Comparison of ENCODE assay signal across 8 cellular contexts in the genomic region with DNA sequence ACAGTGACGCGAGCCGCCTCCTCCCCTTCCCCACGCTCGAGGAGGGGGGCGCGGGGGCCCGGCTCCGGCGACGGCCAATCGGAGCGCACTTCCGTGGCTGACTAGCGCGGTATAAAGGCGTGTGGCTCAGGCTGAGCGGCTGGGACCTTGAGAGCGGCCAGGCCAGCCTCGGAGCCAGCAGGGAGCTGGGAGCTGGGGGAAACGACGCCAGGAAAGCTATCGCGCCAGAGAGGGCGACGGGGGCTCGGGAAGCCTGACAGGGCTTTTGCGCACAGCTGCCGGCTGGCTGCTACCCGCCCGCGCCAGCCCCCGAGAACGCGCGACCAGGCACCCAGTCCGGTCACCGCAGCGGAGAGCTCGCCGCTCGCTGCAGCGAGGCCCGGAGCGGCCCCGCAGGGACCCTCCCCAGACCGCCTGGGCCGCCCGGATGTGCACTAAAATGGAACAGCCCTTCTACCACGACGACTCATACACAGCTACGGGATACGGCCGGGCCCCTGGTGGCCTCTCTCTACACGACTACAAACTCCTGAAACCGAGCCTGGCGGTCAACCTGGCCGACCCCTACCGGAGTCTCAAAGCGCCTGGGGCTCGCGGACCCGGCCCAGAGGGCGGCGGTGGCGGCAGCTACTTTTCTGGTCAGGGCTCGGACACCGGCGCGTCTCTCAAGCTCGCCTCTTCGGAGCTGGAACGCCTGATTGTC. TPM values are rescaled to one million over a fixed set of nuclear protein-coding genes. Genes with fewer than 3 reads are reported as not detected.
DNase-seq lines count a peak whose midpoint lies in the region; ATAC-seq, FAIRE-seq and TF ChIP-seq lines count a peak whose summit lies in the region.

A gene (plus strand): TSS at position 142 of the 703 bp plus-strand sequence. CDS start 286 bp downstream, at position 428.

- no peak within 1 kb of the TSS for H2BK120ac ChIP-seq in H1 (replicated peaks; ENCODE audit: low read depth, low read length)
- peak within 1 kb of the TSS; percentile 93 for H2BK120ac ChIP-seq in mesenchymal stem cell (ENCODE audit: low read depth, low read length)

- no peaks in the 10 kb centered on the region for H3K79me1 ChIP-seq in H1 (ENCODE audit: low read depth, low read length)
- H3K79me1 ChIP-seq in mesenchymal stem cell (replicated peaks; ENCODE audit: low read length, poor library complexity, severe bottlenecking): no peaks in the 10 kb centered on the region

- H3K36me3 ChIP-seq in BLaER1: no peaks in the 10 kb centered on the region
- H3K36me3 ChIP-seq in H1 (ENCODE audit: control insufficient read depth in 2 of 4, insufficient read depth in 4 of 4, low read length in 3 of 4): no peaks in the 10 kb centered on the region
- peaks cover 0 to 3% of the 10 kb centered on the region in 2 experiments for H3K36me3 ChIP-seq in mesenchymal stem cell (ENCODE audit: control insufficient read depth in 1 of 2, insufficient read depth in 2 of 2, low read depth in 1 of 2, low read length in 2 of 2)

- no peak within 1 kb of the TSS for H4K5ac ChIP-seq in H1 (ENCODE audit: insufficient read length, low read depth, low read length)

- H3K56ac ChIP-seq in H1 (replicated peaks; ENCODE audit: insufficient read length, low read depth, low read length): no peak within 1 kb of the TSS

- H3K27ac ChIP-seq in BLaER1 (peak within 1 kb of the TSS; percentile 95), H1 (ENCODE audit: low read depth, low read length) (no peak within 1 kb of the TSS), mesenchymal stem cell (ENCODE audit: low read length, poor library complexity, severe bottlenecking) (peak within 1 kb of the TSS; percentile 91)

- H3K14ac ChIP-seq in H1 (ENCODE audit: insufficient read length) (no peak within 1 kb of the TSS), mesenchymal stem cell (ENCODE audit: low read length in 2 of 2) (peak within 1 kb of the TSS; percentile 87 to 100)

- H3K4me3 ChIP-seq in BLaER1 (peak within 1 kb of the TSS; percentile 95), H1 (ENCODE audit: extremely low read depth in 1 of 4, insufficient read depth in 2 of 4, low read depth in 3 of 4, low read length in 4 of 4) (peak within 1 kb of the TSS; percentile 46 to 71 (median 54)), mesenchymal stem cell (ENCODE audit: insufficient read depth in 1 of 2, low read depth in 1 of 2, low read length in 2 of 2) (peak within 1 kb of the TSS; percentile 86 to 99)

- peak; percentile 88 for DNase-seq in HTR-8/SVneo (ENCODE audit: insufficient read length, low spot score)
- DNase-seq in NOMO-1 treated with dmso at 0.1 percent for 144 hours (lab: John Stamatoyannopoulos, UW; ENCODE audit: unreplicated experiment): peak; percentile 93
- peak; percentile 95 to 98 (median 96) for DNase-seq in activated CD8-positive, alpha-beta memory T cell treated with anti-CD3 and anti-CD28 coated beads for 48 hours (ENCODE audit: low read depth in 2 of 3, low spot score in 2 of 3)
- peak in 1 of 2 experiments; percentile 88 for DNase-seq in H1 (ENCODE audit: low read depth in 1 of 2, low spot score in 2 of 2)
- peak; percentile 98 for DNase-seq in mesenchymal stem cell
- DNase-seq in stimulated activated CD8-positive, alpha-beta memory T cell treated with anti-CD3 and anti-CD28 coated beads, Interleukin-12 subunit alpha, Interleukin-12 subunit beta, amount 100 ng/mL, for 24 hours (ENCODE audit: extremely low read depth): peak; percentile 92

- H3K4me2 ChIP-seq in BLaER1 (peak within 1 kb of the TSS; percentile 98), H1 (ENCODE audit: insufficient read depth in 1 of 2, low read depth in 2 of 2, low read length in 2 of 2) (peak within 1 kb of the TSS; percentile 74 to 97), mesenchymal stem cell (ENCODE audit: low read length, poor library complexity, severe bottlenecking) (peak within 1 kb of the TSS; percentile 95)

- H2BK12ac ChIP-seq in H1 (ENCODE audit: low read depth, low read length): no peak within 1 kb of the TSS
- H2BK12ac ChIP-seq in mesenchymal stem cell (ENCODE audit: low read length in 2 of 2): peak within 1 kb of the TSS; percentile 92 to 96

- CTCF ChIA-PET in H1 (lab: Charles Lee; ENCODE audit: partially characterized antibody): interaction anchor here (0.9 to 17.9 kb wide), 9 partner anchors 11 to 122 kb away, joined by 3 to 288 read pairs (median 4); a partner anchor contains a TSS

- H2BK15ac ChIP-seq in H1 (ENCODE audit: low read length) (no peak within 1 kb of the TSS), mesenchymal stem cell (ENCODE audit: low read depth, poor library complexity, severe bottlenecking) (peak within 1 kb of the TSS; percentile 87)

- H3K18ac ChIP-seq in H1 (ENCODE audit: extremely low read depth, low read length) (peak within 1 kb of the TSS; percentile 95), mesenchymal stem cell (ENCODE audit: low read depth in 1 of 2, low read length in 2 of 2) (peak within 1 kb of the TSS; percentile 97 to 99)

- TF ChIP-seq CTCF in H1 (IDR thresholded peaks at IDR 0.05; ENCODE audit: control extremely low read depth in 1 of 3, insufficient read depth in 1 of 3, low read depth in 1 of 3, low read length in 3 of 3): no peak

- H3K23me2 ChIP-seq in H1 (ENCODE audit: low read depth, low read length): peaks cover 29% of the 10 kb centered on the region

- FAIRE-seq in HTR-8/SVneo (lab: Jason Lieb, UNC): peak; percentile 92
- FAIRE-seq in H1 (lab: Jason Lieb, UNC): no peak

- H3K4me1 ChIP-seq in BLaER1 (peaks cover 67% of the 10 kb centered on the region), H1 (replicated peaks in 1 of 4; ENCODE audit: control insufficient read depth in 3 of 4, insufficient read depth in 4 of 4, low read length in 3 of 4) (peaks cover 9 to 39% (median 25%) of the 10 kb centered on the region in 4 experiments), mesenchymal stem cell (ENCODE audit: control insufficient read depth, insufficient read depth, low read depth, low read length) (peaks cover 40% of the 10 kb centered on the region)

- no peak within 1 kb of the TSS for H4K91ac ChIP-seq in H1 (replicated peaks; ENCODE audit: insufficient read length, low read length)
- peak within 1 kb of the TSS; percentile 86 for H4K91ac ChIP-seq in mesenchymal stem cell (ENCODE audit: low read length)

- H4K20me1 ChIP-seq in BLaER1: peaks cover 19% of the 10 kb centered on the region
- no peaks in the 10 kb centered on the region for H4K20me1 ChIP-seq in H1 (replicated peaks in 1 of 2; ENCODE audit: control insufficient read depth in 1 of 2, insufficient read depth in 2 of 2, low read length in 2 of 2)

- H3K27me3 ChIP-seq in BLaER1: no peaks in the 10 kb centered on the region
- peaks cover 0 to 18% (median 13%) of the 10 kb centered on the region in 4 experiments; a peak in 5 of 7 replicates for H3K27me3 ChIP-seq in H1 (replicated peaks in 1 of 4; ENCODE audit: control insufficient read depth in 3 of 4, extremely low read depth in 1 of 4, insufficient read depth in 3 of 4, low read length in 3 of 4)
- no peaks in the 10 kb centered on the region for H3K27me3 ChIP-seq in mesenchymal stem cell (ENCODE audit: control insufficient read depth in 1 of 2, insufficient read depth in 1 of 2, low read length in 2 of 2)

- peak; percentile 95 to 99 for TF ChIP-seq POLR2A in H1 (IDR thresholded peaks at IDR 0.05; ENCODE audit: control extremely low read depth in 1 of 2, low read depth in 2 of 2, low read length in 2 of 2)

- peak; percentile 36 for ATAC-seq in GM19324 (IDR thresholded peaks at IDR 0.05; ENCODE audit: low FRiP score, unreplicated experiment)

- H3K9me3 ChIP-seq in BLaER1: no peaks in the 10 kb centered on the region
- H3K9me3 ChIP-seq in H1 (ENCODE audit: insufficient read depth in 2 of 2, low read depth in 1 of 2, low read length in 1 of 2): no peaks in the 10 kb centered on the region
- H3K9me3 ChIP-seq in mesenchymal stem cell (ENCODE audit: control insufficient read depth, low read length): no peaks in the 10 kb centered on the region

- peak within 1 kb of the TSS; percentile 81 for H4K8ac ChIP-seq in H1 (ENCODE audit: extremely low read depth, insufficient read depth, low read length)
- H4K8ac ChIP-seq in mesenchymal stem cell (ENCODE audit: low read length): peak within 1 kb of the TSS; percentile 94

- no peak for TF ChIP-seq EP300 in H1 (IDR thresholded peaks at IDR 0.05; ENCODE audit: borderline replicate concordance in 1 of 2, low read depth in 2 of 2, low read length in 2 of 2)

- TF ChIP-seq RAD21 in H1 (IDR thresholded peaks at IDR 0.05 in 1 of 2, conservative IDR thresholded peaks at IDR 0.05 in 1 of 2; ENCODE audit: low read depth in 2 of 2, low read length in 2 of 2): no peak; a peak in 1 of 4 replicates

- POLR2A ChIA-PET in H1 (lab: Charles Lee; ENCODE audit: partially characterized antibody): interaction anchor here (0.7 to 15.2 kb wide), 18 partner anchors 9 to 95 kb away, joined by 3 to 317 read pairs (median 6); a partner anchor contains a TSS

- no peak within 1 kb of the TSS for H3K4ac ChIP-seq in H1 (replicated peaks; ENCODE audit: insufficient read length, low read depth, low read length)
- peak within 1 kb of the TSS; percentile 89 to 96 for H3K4ac ChIP-seq in mesenchymal stem cell (ENCODE audit: low read depth in 1 of 2, low read length in 2 of 2)

- H2AFZ ChIP-seq in H1 (ENCODE audit: low read length): no peak within 1 kb of the TSS
- H2AFZ ChIP-seq in mesenchymal stem cell (ENCODE audit: low read depth, low read length): no peak within 1 kb of the TSS

- no peaks in the 10 kb centered on the region for H3K79me2 ChIP-seq in H1 (ENCODE audit: control insufficient read depth in 1 of 2, insufficient read depth in 2 of 2, low read length in 2 of 2)

- no peak within 1 kb of the TSS for H3K23ac ChIP-seq in H1 (ENCODE audit: insufficient read length)
- peak within 1 kb of the TSS; percentile 82 to 98 for H3K23ac ChIP-seq in mesenchymal stem cell (ENCODE audit: low read length in 2 of 2)

- H2BK5ac ChIP-seq in H1 (ENCODE audit: low read depth, low read length) (no peak within 1 kb of the TSS), mesenchymal stem cell (ENCODE audit: low read depth, low read length, poor library complexity, severe bottlenecking) (peak within 1 kb of the TSS; percentile 85)

- H2AK5ac ChIP-seq in H1 (ENCODE audit: low read depth, low read length) (no peak within 1 kb of the TSS; the same call in 1 of the 2 replicates), mesenchymal stem cell (ENCODE audit: low read length, severe bottlenecking) (peak within 1 kb of the TSS; percentile 47)

- WGBS in H1 (ENCODE audit: extremely low coverage in 1 of 2, insufficient coverage in 1 of 2, insufficient read length in 1 of 2, insufficient replicate concordance in 2 of 2, low coverage in 1 of 2, low lambda C conversion rate in 2 of 2, missing lambda C conversion rate in 1 of 2), 2 experiments: 3% methylated on average over 60 of the region's 73 CpGs; no CpG with 5 or more reads in 1 of the 2 experiments
- under 1% methylated on average over 61 of the region's 73 CpGs for WGBS in mesenchymal stem cell

- peak within 1 kb of the TSS; percentile 91 for H3K9ac ChIP-seq in BLaER1
- peak within 1 kb of the TSS in 3 of 4 experiments; percentile 46 to 63 (median 61); a peak in 6 of 7 replicates for H3K9ac ChIP-seq in H1 (replicated peaks in 1 of 4; ENCODE audit: extremely low read depth in 1 of 4, low read depth in 3 of 4, low read length in 3 of 4)
- peak within 1 kb of the TSS; percentile 99 for H3K9ac ChIP-seq in mesenchymal stem cell (ENCODE audit: low read length)

- no peak within 1 kb of the TSS for H2BK20ac ChIP-seq in H1 (ENCODE audit: low read length)

RNA-seq across cellular contexts. Expression of the gene that starts here (rescaled TPM):
- total RNA-seq in H1 (2021; fragmentation: NEBNext Ultra II Directional; extraction: Animal tissue kit (Norgen Biotek cat#: 25700)): 7.4 and 8.6 TPM in 2 replicates
- 10.0 and 14.1 TPM in 2 replicates for polyA plus RNA-seq in H1 (2011; rRNA removed)
- 9.2 TPM for polyA plus RNA-seq in H1 (2011; cell fraction: cytosol; rRNA removed)
- polyA plus RNA-seq in H1 (2011; cell fraction: nucleus; rRNA removed): 12.1 TPM
- 4.8 to 7.1 TPM (median 5.6 TPM) in 4 replicates for polyA plus RNA-seq in H1 (2012, experiment 1 of 2)
- polyA plus RNA-seq in H1 (2012, experiment 2 of 2): 5.9 TPM
- polyA plus RNA-seq in H1 (2013, experiment 1 of 2): 6.9 TPM
- polyA plus RNA-seq in H1 (2013, experiment 2 of 2): 6.5 TPM
- 1.8 TPM in 2 replicates for polyA minus RNA-seq in H1 (2011; rRNA and poly(A)+ RNA removed)
- polyA minus RNA-seq in H1 (2011; cell fraction: cytosol; rRNA and poly(A)+ RNA removed): 8.7 TPM
- polyA minus RNA-seq in H1 (2011; cell fraction: nucleus; rRNA and poly(A)+ RNA removed): 21.3 TPM
- polyA plus RNA-seq in mesenchymal stem cell (2013, experiment 1 of 2): 273 TPM
- polyA plus RNA-seq in mesenchymal stem cell (2013, experiment 2 of 2): 264 TPM
